Comparison of ENCODE assay signal across 22 cellular contexts in genomic region chr19:17137417-17137816, GRCh38.
DNase-seq lines count a peak whose midpoint lies in the region; ATAC-seq and TF ChIP-seq lines count a peak whose summit lies in the region.
"Had no signal": no experiment of that assay in that cellular context is flagged by ENCODE, and none has a peak within 500 bp of the region (broad histone marks: within the 10 kb centered on the region; RNA-seq: fewer than 3 reads in every experiment).

No MANE protein-coding gene starts in this region.

- H3K27me3 Mint-ChIP-seq in memory B cell: no peaks in the 10 kb centered on the region
- no peaks in the 10 kb centered on the region for H3K27me3 Mint-ChIP-seq in stimulated activated naive B cell treated with anti-CD40 and anti-IgM and Interleukin-4, amounts not matched to agents 10 μg/mL and 1 μg/mL and 100 μg/mL, for 72 hours
- H3K27me3 Mint-ChIP-seq: activated CD4-positive, alpha-beta T cell treated with anti-CD3 and anti-CD28 coated beads, Interleukin-2, amount 10 ng/mL, durations not matched to agents 7 days and 5 days had no signal

- H3K9me3 ChIP-seq in HUES6 (ENCODE audit: control insufficient read depth, insufficient read depth, low read depth, low read length) (no peaks in the 10 kb centered on the region), ascending aorta (no peaks in the 10 kb centered on the region), gastroesophageal sphincter (no peaks in the 10 kb centered on the region)
- H3K9me3 ChIP-seq: body of pancreas, mucosa of descending colon, pancreas had no signal

- peak overlapping the region; percentile 38 for H3K27ac Mint-ChIP-seq in memory B cell
- H3K27ac Mint-ChIP-seq in stimulated activated naive B cell treated with anti-CD40 and anti-IgM and Interleukin-4, amounts not matched to agents 10 μg/mL and 1 μg/mL and 100 μg/mL, for 72 hours: peak overlapping the region; percentile 71
- H3K27ac Mint-ChIP-seq: activated CD4-positive, alpha-beta T cell treated with anti-CD3 and anti-CD28 coated beads, Interleukin-2, amount 10 ng/mL, durations not matched to agents 7 days and 5 days; activated naive CD4-positive, alpha-beta T cell treated with anti-CD3 and anti-CD28 coated beads, Interleukin-2, amount 50 U/mL, for 72 hours had no signal

- peaks cover 28% of the 10 kb centered on the region for H3K4me1 Mint-ChIP-seq in memory B cell
- H3K4me1 Mint-ChIP-seq in stimulated activated naive B cell treated with anti-CD40 and anti-IgM and Interleukin-4, amounts not matched to agents 10 μg/mL and 1 μg/mL and 100 μg/mL, for 72 hours: peaks cover 31 to 61% of the 10 kb centered on the region in 2 donors

- no peak for ATAC-seq in memory B cell (ENCODE audit: low read depth)
- no peak for ATAC-seq in stimulated activated naive B cell treated with anti-CD40 and anti-IgM and Interleukin-4, amounts not matched to agents 10 μg/mL and 1 μg/mL and 100 μg/mL, for 72 hours (replicated peaks)
- ATAC-seq in HG02840 (IDR thresholded peaks at IDR 0.05; ENCODE audit: low FRiP score, unreplicated experiment): no peak
- no peak for ATAC-seq in gastroesophageal sphincter
- no peak for ATAC-seq in HG03432 (IDR thresholded peaks at IDR 0.05; ENCODE audit: unreplicated experiment)
- ATAC-seq: activated naive CD4-positive, alpha-beta T cell treated with anti-CD3 and anti-CD28 coated beads, Interleukin-2, amount 50 U/mL, for 72 hours; body of pancreas; mucosa of descending colon; pancreas; PC-3; SK-N-SH treated with all-trans-retinoic acid at 6 μM for 48 hours had no signal

- peaks cover 22% of the 10 kb centered on the region for H3K4me1 ChIP-seq in HUES6 (ENCODE audit: control insufficient read depth, insufficient read depth, low read length)
- H3K4me1 ChIP-seq in ascending aorta: peaks cover 23 to 48% of the 10 kb centered on the region in 2 donors
- H3K4me1 ChIP-seq in gastroesophageal sphincter: peaks cover 5 to 45% (median 17%) of the 10 kb centered on the region in 3 donors

- H3K36me3 Mint-ChIP-seq in memory B cell: peaks cover 8% of the 10 kb centered on the region
- H3K36me3 Mint-ChIP-seq in stimulated activated naive B cell treated with anti-CD40 and anti-IgM and Interleukin-4, amounts not matched to agents 10 μg/mL and 1 μg/mL and 100 μg/mL, for 72 hours: peaks cover 31 to 50% of the 10 kb centered on the region in 2 donors

- DNase-seq in ascending aorta (ENCODE audit: low spot score in 2 of 2) (no peak), memory B cell (ENCODE audit: low spot score in 2 of 2) (no peak)
- DNase-seq in stimulated activated naive B cell treated with anti-CD40 and anti-IgM and Interleukin-4, amounts not matched to agents 10 μg/mL and 1 μg/mL and 100 μg/mL, for 72 hours: no peak
- DNase-seq: activated CD4-positive, alpha-beta T cell treated with anti-CD3 and anti-CD28 coated beads, Interleukin-2, amount 10 ng/mL, durations not matched to agents 7 days and 5 days; activated T-cell treated with anti-CD3 and anti-CD28 coated beads, Interleukin-2, amount 50 U/mL, for 1 hour; dorsolateral prefrontal cortex; GDM1; GM23248; hippocampal formation; NCI-H1092 treated with DMSO at 0.1 percent for 48 hours; NCI-H2107; NCI-H69; pancreas; PC-3 had no signal

- H3K4me3 Mint-ChIP-seq in memory B cell: no peak overlapping the region
- no peak overlapping the region for H3K4me3 Mint-ChIP-seq in stimulated activated naive B cell treated with anti-CD40 and anti-IgM and Interleukin-4, amounts not matched to agents 10 μg/mL and 1 μg/mL and 100 μg/mL, for 72 hours
- H3K4me3 Mint-ChIP-seq: activated CD4-positive, alpha-beta T cell treated with anti-CD3 and anti-CD28 coated beads, Interleukin-2, amount 10 ng/mL, durations not matched to agents 7 days and 5 days had no signal

- intact Hi-C loops in ascending aorta (cut with DNase I): loop anchor here (5.0 kb wide), 1 partner anchor 40 kb away; no protein-coding TSS in a partner anchor

- peak overlapping the region; percentile 51 for H3K9ac ChIP-seq in HUES6 (ENCODE audit: low read length)
- H3K9ac ChIP-seq: GM23248 had no signal

- H3K27me3 ChIP-seq in HUES6 (ENCODE audit: control insufficient read depth, insufficient read depth, low read length) (no peaks in the 10 kb centered on the region), ascending aorta (no peaks in the 10 kb centered on the region), gastroesophageal sphincter (no peaks in the 10 kb centered on the region)
- H3K27me3 ChIP-seq: body of pancreas, dorsolateral prefrontal cortex, pancreas had no signal

- no peak for TF ChIP-seq EP300 in gastroesophageal sphincter (IDR thresholded peaks at IDR 0.05)

- WGBS in gastroesophageal sphincter (ENCODE audit: low coverage in 1 of 2), 2 donors: 82 to 91% methylated on average over 9 to 10 of the region's 10 CpGs

- TF ChIP-seq CTCF in ascending aorta (IDR thresholded peaks at IDR 0.05) (no peak), gastroesophageal sphincter (IDR thresholded peaks at IDR 0.05) (no peak)

- H3K4me3 ChIP-seq in HUES6 (ENCODE audit: low read depth, low read length): no peak overlapping the region
- no peak overlapping the region for H3K4me3 ChIP-seq in ascending aorta
- no peak overlapping the region for H3K4me3 ChIP-seq in gastroesophageal sphincter
- H3K4me3 ChIP-seq: body of pancreas, dorsolateral prefrontal cortex, GM23248, mucosa of descending colon, pancreas had no signal

- no peak for TF ChIP-seq POLR2A in gastroesophageal sphincter (IDR thresholded peaks at IDR 0.05)

- H3K36me3 ChIP-seq in HUES6 (ENCODE audit: control insufficient read depth, insufficient read depth, low read length) (no peaks in the 10 kb centered on the region), ascending aorta (peaks cover 0 to under 1% of the 10 kb centered on the region in 2 donors), gastroesophageal sphincter (no peaks in the 10 kb centered on the region)
- H3K36me3 ChIP-seq: pancreas had no signal

- H3K9me3 Mint-ChIP-seq in memory B cell: no peaks in the 10 kb centered on the region
- peaks cover 1 to 5% of the 10 kb centered on the region in 2 donors for H3K9me3 Mint-ChIP-seq in stimulated activated naive B cell treated with anti-CD40 and anti-IgM and Interleukin-4, amounts not matched to agents 10 μg/mL and 1 μg/mL and 100 μg/mL, for 72 hours
- H3K9me3 Mint-ChIP-seq: activated CD4-positive, alpha-beta T cell treated with anti-CD3 and anti-CD28 coated beads, Interleukin-2, amount 10 ng/mL, durations not matched to agents 7 days and 5 days; activated naive CD4-positive, alpha-beta T cell treated with anti-CD3 and anti-CD28 coated beads, Interleukin-2, amount 50 U/mL, for 72 hours had no signal

- H3K27ac ChIP-seq in HUES6 (ENCODE audit: low read depth, low read length) (peak overlapping the region; percentile 21; the same call in 1 of the 2 replicates), ascending aorta (peak overlapping the region; percentile 94 to 97), gastroesophageal sphincter (peak overlapping the region in 2 of 4 donors; percentile 12 to 93)
- H3K27ac ChIP-seq: pancreas had no signal
